7 cellular contexts compared by ENCODE assay signal in the genomic region with DNA sequence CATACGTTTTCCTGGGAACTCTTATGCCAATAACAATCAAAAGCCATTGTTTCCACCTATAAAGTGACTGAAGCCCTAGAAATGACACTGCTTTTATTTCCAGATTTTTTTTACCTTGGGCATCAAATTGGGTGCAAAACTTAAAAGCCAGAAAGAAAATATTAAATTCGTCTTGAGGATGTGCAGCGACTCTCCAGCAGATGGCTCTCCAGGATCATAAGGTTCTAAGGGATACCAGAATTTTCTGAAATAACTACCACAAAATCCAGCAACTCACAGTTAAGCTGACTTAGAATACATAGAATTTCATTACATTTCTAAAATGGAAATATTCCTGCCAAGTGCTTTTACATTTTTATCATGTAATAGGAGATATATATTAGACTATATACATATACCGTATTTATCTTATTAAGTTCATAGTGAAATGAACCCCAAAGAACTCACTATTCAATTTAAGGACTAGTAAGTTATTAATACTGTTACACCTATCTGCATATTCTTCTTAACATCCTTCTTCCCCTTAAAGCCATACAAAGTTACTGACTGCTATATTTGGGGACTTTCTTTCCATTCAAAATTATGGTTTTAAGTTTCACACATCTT. TPM values are rescaled to one million over a fixed set of nuclear protein-coding genes. Genes with fewer than 3 reads are reported as not detected.
DNase-seq lines count a peak whose midpoint lies in the region; ATAC-seq, FAIRE-seq and TF ChIP-seq lines count a peak whose summit lies in the region.

No MANE protein-coding gene starts in this region.

- H3K36me3 ChIP-seq in PC-3 (ENCODE audit: low read depth, low read length) (no peaks in the 10 kb centered on the region), GM12878 (ENCODE audit: control insufficient read depth in 2 of 2, insufficient read depth in 2 of 2, low read length in 1 of 2) (no peaks in the 10 kb centered on the region)

- intact Hi-C loops in PC-3 (cut with micrococcal nuclease) (loop anchor here (1.0 to 10.0 kb wide), 8 partner anchors 21 to 637 kb away; a partner anchor contains a TSS), GM12878 (cut with micrococcal nuclease; ENCODE audit: unreplicated experiment) (loop anchor here (1.0 to 5.0 kb wide), 3 partner anchors 58 to 289 kb away; a partner anchor contains a TSS)

- BruUV-seq in PC-3 (replicated peaks; lab: Mats Ljungman, UMichigan) (no TSS peak), GM12878 (replicated peaks; lab: Mats Ljungman, UMichigan) (no TSS peak)

- H3K4me2 ChIP-seq in PC-3 (ENCODE audit: low read length) (peak overlapping the region; percentile 37), GM12878 (ENCODE audit: control insufficient read depth, insufficient read depth) (no peak overlapping the region)

- POLR2A ChIA-PET in PC-3 (lab: Charles Lee; ENCODE audit: unreplicated experiment) (no interaction called here), GM12878 (lab: Charles Lee) (no interaction called here)

- DNase-seq in EH (ENCODE audit: low read depth) (peak; percentile 68), PC-3 (peak; percentile 93), GM12878 (ENCODE audit: low read depth, low spot score) (no peak), inferior parietal cortex (ENCODE audit: extremely low spot score) (peak; percentile 79)
- peak; percentile 55 for DNase-seq in Jurkat, Clone E6-1 (ENCODE audit: low read depth, low spot score)
- peak; percentile 35 for DNase-seq in stimulated activated CD4-positive, alpha-beta T cell treated with anti-CD3 and anti-CD28 coated beads, Interleukin-4, amount 100 ng/mL, for 24 hours

- H3K9ac ChIP-seq in PC-3 (ENCODE audit: low read length) (no peak overlapping the region), GM12878 (ENCODE audit: control insufficient read depth, insufficient read depth, low read length) (no peak overlapping the region)

- ATAC-seq in PC-3, result 0 out of 2 replicates have a peak, but pooled peaks have one; percentile 6
- peak; percentile 62 for ATAC-seq in GM12878
- no peak for ATAC-seq in HG03457 (IDR thresholded peaks at IDR 0.05; ENCODE audit: unreplicated experiment)

- H3K9me2 ChIP-seq in PC-3 (replicated peaks; ENCODE audit: low read length), result no peaks in the 10 kb centered on the region

- H3K27ac ChIP-seq in PC-3 (ENCODE audit: low read length) (no peak overlapping the region), GM12878 (ENCODE audit: control insufficient read depth, insufficient read depth) (no peak overlapping the region)

- WGBS in GM12878 (ENCODE audit: insufficient coverage, insufficient replicate concordance, low lambda C conversion rate, missing lambda C conversion rate), result 13% methylated on average over 4 of the region's 4 CpGs

- RAD21 ChIA-PET in GM12878 (lab: Charles Lee; ENCODE audit: unreplicated experiment), result interaction anchor here (1.8 kb wide), 1 partner anchor 288 kb away, joined by 5 read pairs; a partner anchor contains a TSS

- TF ChIP-seq CTCF in PC-3 (conservative IDR thresholded peaks at IDR 0.05; ENCODE audit: low read depth, low read length), result peak; percentile 99
- TF ChIP-seq CTCF in GM12878 (IDR thresholded peaks at IDR 0.05 in 2 of 3, conservative IDR thresholded peaks at IDR 0.05 in 1 of 3; ENCODE audit: control insufficient read depth in 2 of 3, extremely low read depth in 1 of 3, insufficient read depth in 1 of 3, low read depth in 3 of 3, low read length in 3 of 3), result peak; percentile 59 to 69 (median 60)

- no peak for TF ChIP-seq POLR2A in GM12878 (IDR thresholded peaks at IDR 0.05; ENCODE audit: low read depth, low read length)

- no peaks in the 10 kb centered on the region for H4K20me1 ChIP-seq in PC-3 (ENCODE audit: low read length)
- no peaks in the 10 kb centered on the region for H4K20me1 ChIP-seq in GM12878 (ENCODE audit: control insufficient read depth, insufficient read depth)

- CTCF ChIA-PET in PC-3 (lab: Charles Lee), result interaction anchor here (0.6 to 1.0 kb wide), 4 partner anchors 86 to 819 kb away, joined by 3 to 9 read pairs (median 4); no protein-coding TSS in a partner anchor
- CTCF ChIA-PET in GM12878 (lab: Yijun Ruan, JAX), result interaction anchor here (0.6 to 5.4 kb wide), 9 partner anchors 10 to 286 kb away, joined by 3 to 19 read pairs (median 3); a partner anchor contains a TSS

- H3K79me2 ChIP-seq in PC-3 (ENCODE audit: low read length) (no peaks in the 10 kb centered on the region), GM12878 (ENCODE audit: control insufficient read depth, insufficient read depth, low read length) (no peaks in the 10 kb centered on the region)

- H3K9me3 ChIP-seq in PC-3 (ENCODE audit: low read length) (no peaks in the 10 kb centered on the region), GM12878 (replicated peaks; ENCODE audit: control insufficient read depth, insufficient read depth, low read length) (no peaks in the 10 kb centered on the region)

- no peak overlapping the region for H2AFZ ChIP-seq in PC-3 (ENCODE audit: low read length)
- H2AFZ ChIP-seq in GM12878 (ENCODE audit: control insufficient read depth, low read depth, low read length), result no peak overlapping the region

- no peak overlapping the region for H3K4me3 ChIP-seq in Jurkat, Clone E6-1 (ENCODE audit: low read length)
- H3K4me3 ChIP-seq in PC-3 (ENCODE audit: low read length), result no peak overlapping the region
- no peak overlapping the region for H3K4me3 ChIP-seq in GM12878

- H3K4me1 ChIP-seq in PC-3 (ENCODE audit: insufficient read depth, low read length), result peaks cover 45% of the 10 kb centered on the region
- H3K4me1 ChIP-seq in GM12878 (ENCODE audit: control insufficient read depth, insufficient read depth, low read length), result no peaks in the 10 kb centered on the region

- peaks cover 6% of the 10 kb centered on the region for H3F3A ChIP-seq in PC-3 (ENCODE audit: low read length, unreplicated experiment)

- no peak for TF ChIP-seq EP300 in GM12878 (IDR thresholded peaks at IDR 0.05; ENCODE audit: borderline replicate concordance in 1 of 2, control insufficient read depth in 1 of 2, low read depth in 2 of 2, low read length in 2 of 2)

- in situ Hi-C loops in GM12878 (cut with MboI), result no loop called here

- SMC1A ChIA-PET in GM12878 (lab: Charles Lee; ENCODE audit: uncharacterized antibody, unreplicated experiment), result interaction anchor here (1.1 to 1.2 kb wide), 2 partner anchors 61 to 287 kb away, joined by 3 to 5 read pairs; no protein-coding TSS in a partner anchor

- TF ChIP-seq RAD21 in GM12878 (IDR thresholded peaks at IDR 0.05; ENCODE audit: insufficient read depth, low read depth, low read length), result peak; percentile 88

- H3K27me3 ChIP-seq in PC-3 (ENCODE audit: low read length) (peaks cover 16% of the 10 kb centered on the region; the same call in 1 of the 2 replicates), GM12878 (replicated peaks in 1 of 2; ENCODE audit: control insufficient read depth in 2 of 2, insufficient read depth in 2 of 2, low read length in 1 of 2) (no peaks in the 10 kb centered on the region; a peak in 1 of 4 replicates)

- FAIRE-seq in GM12878 (lab: Jason Lieb, UNC), result no peak

TF ChIP-seq in GM12878, 131 proteins besides CTCF, POLR2A, EP300 and RAD21:
- TF ChIP-seq SMC3 (IDR thresholded peaks at IDR 0.05; ENCODE audit: borderline replicate concordance, low read length), result peak; percentile 59; the same call in 1 of the 2 replicates
- TF ChIP-seq, protein P1, sequence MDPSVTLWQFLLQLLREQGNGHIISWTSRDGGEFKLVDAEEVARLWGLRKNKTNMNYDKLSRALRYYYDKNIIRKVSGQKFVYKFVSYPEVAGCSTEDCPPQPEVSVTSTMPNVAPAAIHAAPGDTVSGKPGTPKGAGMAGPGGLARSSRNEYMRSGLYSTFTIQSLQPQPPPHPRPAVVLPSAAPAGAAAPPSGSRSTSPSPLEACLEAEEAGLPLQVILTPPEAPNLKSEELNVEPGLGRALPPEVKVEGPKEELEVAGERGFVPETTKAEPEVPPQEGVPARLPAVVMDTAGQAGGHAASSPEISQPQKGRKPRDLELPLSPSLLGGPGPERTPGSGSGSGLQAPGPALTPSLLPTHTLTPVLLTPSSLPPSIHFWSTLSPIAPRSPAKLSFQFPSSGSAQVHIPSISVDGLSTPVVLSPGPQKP (IDR thresholded peaks at IDR 0.05; ENCODE audit: low read depth, low read length), result no peak
TF ChIP-seq in GM12878: peak in this region for 1.

RNA-seq across cellular contexts. Expression of a gene that starts 44.0 kb away (rescaled TPM):
- polyA plus RNA-seq in Jurkat, Clone E6-1 (2012; ENCODE audit: insufficient read depth, insufficient read length), result 3.7 TPM
- total RNA-seq in PC-3 (2014; rRNA removed) (2.6 and 3.3 TPM in 2 replicates), GM12878 (2014; rRNA removed) (not detected in 2 replicates), GM12878 (2014; rRNA removed; fragmentation: Illumina TruSeq; extraction: Trizol) (0.41 TPM in 1 of 2 replicates, not detected in the other), GM12878 (2021) (not detected in 2 replicates)
- total RNA-seq in GM12878 (2013; cell fraction: nucleolus; rRNA removed), result 0.67 TPM in 1 of 2 replicates, not detected in the other
- polyA plus RNA-seq in GM12878 (2011; ENCODE audit: low read depth), result not detected
- polyA plus RNA-seq in GM12878 (2011; rRNA removed) (0.04 and 0.50 TPM in 2 replicates), GM12878 (2014; fragmentation: Illumina TruSeq; extraction: Trizol) (not detected in 2 replicates), GM12878 (2014; fragmentation: Nextera tagmentation; extraction: Ambion mirVana) (under 1 TPM; 0.60 to 0.97 TPM), GM12878 (2014; rRNA removed) (not detected in 2 replicates), GM12878 (2016; fragmentation: Nextera tagmentation; extraction: Ambion mirVana) (not detected)
- 0.07 TPM in 1 of 2 replicates, not detected in the other for polyA plus RNA-seq in GM12878 (2011; cell fraction: cytosol; rRNA removed)
- polyA plus RNA-seq in GM12878 (2011; cell fraction: nucleus; rRNA removed), result 0.13 and 0.26 TPM in 2 replicates
- polyA plus RNA-seq in GM12878 (2012), result not detected in 2 replicates
- polyA minus RNA-seq in GM12878 (2011; rRNA and poly(A)+ RNA removed), result 0.88 and 1.6 TPM in 2 replicates
- not detected in 2 replicates for polyA minus RNA-seq in GM12878 (2011; cell fraction: cytosol; rRNA and poly(A)+ RNA removed)
- polyA minus RNA-seq in GM12878 (2011; cell fraction: nucleus; rRNA and poly(A)+ RNA removed), result 33.4 and 68.0 TPM in 2 replicates
